Comparison of ENCODE assay signal across 1 cellular context in the genomic region with DNA sequence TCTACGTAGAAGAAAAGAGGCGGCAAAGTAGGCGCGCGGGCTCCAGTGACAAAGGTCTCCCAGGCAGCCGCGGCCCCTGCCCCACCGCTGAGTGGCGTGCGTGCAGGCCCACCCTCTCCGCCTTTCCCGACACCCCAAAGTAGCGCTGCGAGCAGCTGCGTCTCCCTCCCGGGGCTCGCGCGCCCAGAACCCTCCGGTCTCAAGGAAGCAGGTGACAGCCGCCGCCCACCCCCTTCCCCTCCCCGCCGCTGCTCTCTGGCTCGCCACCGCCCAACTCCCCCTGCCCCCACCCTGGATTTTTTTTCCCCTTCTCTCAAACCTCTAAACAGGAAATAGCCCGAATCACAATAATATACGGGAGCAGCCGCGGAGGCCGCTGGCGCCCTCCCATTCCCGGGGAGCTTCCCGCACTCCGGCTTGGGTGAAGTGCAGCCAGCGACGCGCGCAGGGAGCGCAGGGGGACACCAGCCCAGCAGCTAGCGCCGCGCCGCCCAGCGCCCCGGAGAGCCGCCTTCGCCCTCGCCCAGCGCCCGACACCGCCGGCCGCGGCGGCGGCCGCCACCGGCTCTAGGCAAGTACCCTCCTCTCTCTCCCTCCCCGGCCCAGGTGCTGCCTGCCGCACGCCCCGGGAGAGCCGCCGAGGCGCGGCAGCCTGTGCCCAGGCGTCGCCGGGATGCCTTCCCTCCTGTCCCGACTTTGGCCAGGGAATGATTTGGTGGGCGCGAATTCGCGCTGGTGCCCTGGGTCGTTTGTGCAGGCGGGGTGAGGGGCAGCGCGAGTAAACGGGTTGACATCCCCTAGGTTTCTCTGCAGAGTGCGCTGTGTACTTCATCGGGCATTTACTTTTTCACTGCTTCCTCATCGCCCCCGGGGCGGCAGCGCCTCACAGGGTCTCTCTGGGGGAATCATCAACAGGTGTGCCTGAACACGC.
TF ChIP-seq lines count a peak whose summit lies in the region.

No MANE protein-coding gene starts in this region.

TF ChIP-seq in WTC11, 78 proteins besides CTCF, POLR2A, EP300 and RAD21 (continued from another document):
- TF ChIP-seq HMGXB4 (CRISPR knock-in tag; IDR thresholded peaks at IDR 0.05) (peak; percentile 42), JAZF1 (CRISPR knock-in tag; IDR thresholded peaks at IDR 0.05) (no peak), GTF2I (CRISPR knock-in tag; conservative IDR thresholded peaks at IDR 0.05) (no peak), ESRRA (CRISPR knock-in tag; IDR thresholded peaks at IDR 0.05; ENCODE audit: borderline replicate concordance) (no peak), ZNF423 (CRISPR knock-in tag; IDR thresholded peaks at IDR 0.05) (no peak), FOXK1 (CRISPR knock-in tag; IDR thresholded peaks at IDR 0.05) (0 out of 2 replicates have a peak, but pooled peaks have one; percentile 15)
- TF ChIP-seq, protein P1, sequence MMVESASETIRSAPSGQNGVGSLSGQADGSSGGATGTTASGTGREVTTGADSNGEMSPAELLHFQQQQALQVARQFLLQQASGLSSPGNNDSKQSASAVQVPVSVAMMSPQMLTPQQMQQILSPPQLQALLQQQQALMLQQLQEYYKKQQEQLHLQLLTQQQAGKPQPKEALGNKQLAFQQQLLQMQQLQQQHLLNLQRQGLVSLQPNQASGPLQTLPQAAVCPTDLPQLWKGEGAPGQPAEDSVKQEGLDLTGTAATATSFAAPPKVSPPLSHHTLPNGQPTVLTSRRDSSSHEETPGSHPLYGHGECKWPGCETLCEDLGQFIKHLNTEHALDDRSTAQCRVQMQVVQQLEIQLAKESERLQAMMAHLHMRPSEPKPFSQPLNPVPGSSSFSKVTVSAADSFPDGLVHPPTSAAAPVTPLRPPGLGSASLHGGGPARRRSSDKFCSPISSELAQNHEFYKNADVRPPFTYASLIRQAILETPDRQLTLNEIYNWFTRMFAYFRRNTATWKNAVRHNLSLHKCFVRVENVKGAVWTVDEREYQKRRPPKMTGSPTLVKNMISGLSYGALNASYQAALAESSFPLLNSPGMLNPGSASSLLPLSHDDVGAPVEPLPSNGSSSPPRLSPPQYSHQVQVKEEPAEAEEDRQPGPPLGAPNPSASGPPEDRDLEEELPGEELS (CRISPR knock-in tag; IDR thresholded peaks at IDR 0.05), result no peak
